Comparison of ENCODE assay signal across 14 cellular contexts in genomic region chr2:68043719-68044498, GRCh38. TPM values are rescaled to one million over a fixed set of nuclear protein-coding genes. Genes with fewer than 3 reads are reported as not detected.
DNase-seq lines count a peak whose midpoint lies in the region; ATAC-seq and TF ChIP-seq lines count a peak whose summit lies in the region.
"Had no signal": no experiment of that assay in that cellular context is flagged by ENCODE, and none has a peak within 500 bp of the region (broad histone marks: within the 10 kb centered on the region; RNA-seq: fewer than 3 reads in every experiment).

No MANE protein-coding gene starts in this region.

- no peaks in the 10 kb centered on the region for H3K27me3 ChIP-seq in BJ (ENCODE audit: control insufficient read depth, insufficient read depth, low read length)
- H3K27me3 ChIP-seq in uterus = no peaks in the 10 kb centered on the region
- no peaks in the 10 kb centered on the region for H3K27me3 ChIP-seq in esophagus squamous epithelium
- H3K27me3 ChIP-seq: BLaER1 treated with 17β-estradiol and CSF1 and Interleukin-3, amounts not matched to agents 10 nM and 100 nM; left lung had no signal

- peak overlapping the region in 2 of 3 experiments; percentile 62 to 80 for H3K27ac Mint-ChIP-seq in nephron
- no peak overlapping the region for H3K27ac Mint-ChIP-seq in activated CD4-positive, alpha-beta T cell treated with anti-CD3 and anti-CD28 coated beads, Interleukin-2, amount 10 ng/mL, durations not matched to agents 7 days and 5 days
- H3K27ac Mint-ChIP-seq: activated naive CD8-positive, alpha-beta T cell had no signal

- no peaks in the 10 kb centered on the region for H3K9me3 Mint-ChIP-seq in nephron
- no peaks in the 10 kb centered on the region for H3K9me3 Mint-ChIP-seq in activated CD4-positive, alpha-beta T cell treated with anti-CD3 and anti-CD28 coated beads, Interleukin-2, amount 10 ng/mL, durations not matched to agents 7 days and 5 days

- H3K9me3 ChIP-seq in uterus (no peaks in the 10 kb centered on the region), esophagus squamous epithelium (no peaks in the 10 kb centered on the region)
- H3K9me3 ChIP-seq: BLaER1 treated with 17β-estradiol and CSF1 and Interleukin-3, amounts not matched to agents 10 nM and 100 nM; left lung had no signal

- H3K27ac ChIP-seq in uterus (no peak overlapping the region), esophagus squamous epithelium (no peak overlapping the region)
- H3K27ac ChIP-seq: BLaER1 treated with 17β-estradiol and CSF1 and Interleukin-3, amounts not matched to agents 10 nM and 100 nM; left lung; WERI-Rb-1 had no signal

- no peaks in the 10 kb centered on the region for H3K36me3 ChIP-seq in BJ (ENCODE audit: control insufficient read depth, insufficient read depth, low read length)
- no peaks in the 10 kb centered on the region for H3K36me3 ChIP-seq in uterus
- peaks cover 0 to 48% (median 3%) of the 10 kb centered on the region in 3 donors for H3K36me3 ChIP-seq in esophagus squamous epithelium
- H3K36me3 ChIP-seq: WERI-Rb-1 had no signal

- POLR2A ChIA-PET in BJ (lab: Charles Lee) = interaction anchor here (0.5 kb wide), 1 partner anchor 1608 kb away, joined by 7 read pairs; no protein-coding TSS in a partner anchor
- POLR2A ChIA-PET in activated CD4-positive, alpha-beta T cell treated with anti-CD3 and anti-CD28 coated beads, Interleukin-2, amount 10 ng/mL, durations not matched to agents 7 days and 5 days (lab: Charles Lee) = no interaction called here

- DNase-seq in BJ (ENCODE audit: low read depth) = peak; percentile 78
- DNase-seq in NCI-H226 = peak; percentile 62
- peak; percentile 20 for DNase-seq in dedifferentiated amniotic fluid mesenchymal stem cell (ENCODE audit: extremely low spot score)
- DNase-seq in uterus = no peak
- DNase-seq in activated CD4-positive, alpha-beta T cell treated with anti-CD3 and anti-CD28 coated beads, Interleukin-2, amount 10 ng/mL, durations not matched to agents 7 days and 5 days = no peak
- no peak for DNase-seq in esophagus squamous epithelium (lab: John Stamatoyannopoulos, UW)
- DNase-seq: left lung, NCI-H187, small intestine, WERI-Rb-1 had no signal

- H3K27me3 Mint-ChIP-seq in nephron (ENCODE audit: low read depth) = no peaks in the 10 kb centered on the region
- no peaks in the 10 kb centered on the region for H3K27me3 Mint-ChIP-seq in activated CD4-positive, alpha-beta T cell treated with anti-CD3 and anti-CD28 coated beads, Interleukin-2, amount 10 ng/mL, durations not matched to agents 7 days and 5 days
- H3K27me3 Mint-ChIP-seq: activated naive CD8-positive, alpha-beta T cell had no signal

- CTCF ChIA-PET in BJ (lab: Yijun Ruan, JAX) = interaction anchor here (0.8 to 1.0 kb wide), 3 partner anchors 12 to 124 kb away, joined by 3 to 4 read pairs (median 3); no protein-coding TSS in a partner anchor
- CTCF ChIA-PET in activated CD4-positive, alpha-beta T cell treated with anti-CD3 and anti-CD28 coated beads, Interleukin-2, amount 10 ng/mL, durations not matched to agents 7 days and 5 days (lab: Charles Lee) = no interaction called here

- WGBS in esophagus squamous epithelium, 2 donors = 90% methylated on average over 8 of the region's 8 CpGs

- no peak overlapping the region for H3K4me3 Mint-ChIP-seq in nephron
- H3K4me3 Mint-ChIP-seq in activated CD4-positive, alpha-beta T cell treated with anti-CD3 and anti-CD28 coated beads, Interleukin-2, amount 10 ng/mL, durations not matched to agents 7 days and 5 days = no peak overlapping the region
- H3K4me3 Mint-ChIP-seq: activated naive CD8-positive, alpha-beta T cell had no signal

- TF ChIP-seq POLR2A in uterus (IDR thresholded peaks at IDR 0.05) (no peak), esophagus squamous epithelium (IDR thresholded peaks at IDR 0.05) (no peak)

- H3K4me1 ChIP-seq in uterus (no peaks in the 10 kb centered on the region), esophagus squamous epithelium (no peaks in the 10 kb centered on the region)
- H3K4me1 ChIP-seq: BLaER1 treated with 17β-estradiol and CSF1 and Interleukin-3, amounts not matched to agents 10 nM and 100 nM; left lung had no signal

- peaks cover 32% of the 10 kb centered on the region for H3K4me1 Mint-ChIP-seq in nephron
- H3K4me1 Mint-ChIP-seq in activated CD4-positive, alpha-beta T cell treated with anti-CD3 and anti-CD28 coated beads, Interleukin-2, amount 10 ng/mL, durations not matched to agents 7 days and 5 days = peaks cover 3% of the 10 kb centered on the region

- TF ChIP-seq CTCF in BJ (IDR thresholded peaks at IDR 0.05; ENCODE audit: insufficient read depth, low read depth, low read length) (no peak), nephron (IDR thresholded peaks at IDR 0.05; ENCODE audit: unreplicated experiment in 3 of 3) (no peak), uterus (IDR thresholded peaks at IDR 0.05) (no peak), esophagus squamous epithelium (IDR thresholded peaks at IDR 0.05) (no peak)

- ATAC-seq in HG03457 (IDR thresholded peaks at IDR 0.05; ENCODE audit: unreplicated experiment) = no peak
- ATAC-seq: left lung had no signal

- peaks cover 20% of the 10 kb centered on the region for H3K36me3 Mint-ChIP-seq in nephron (ENCODE audit: low read depth)
- H3K36me3 Mint-ChIP-seq in activated CD4-positive, alpha-beta T cell treated with anti-CD3 and anti-CD28 coated beads, Interleukin-2, amount 10 ng/mL, durations not matched to agents 7 days and 5 days (ENCODE audit: low read depth) = peaks cover 15% of the 10 kb centered on the region
- H3K36me3 Mint-ChIP-seq: activated naive CD8-positive, alpha-beta T cell had no signal

- intact Hi-C loops in uterus (cut with DNase I; ENCODE audit: low total_unique reads) = no loop called here
- intact Hi-C loops in esophagus squamous epithelium (cut with DNase I) = no loop called here

- H3K4me3 ChIP-seq in BJ (ENCODE audit: low read depth, low read length) = no peak overlapping the region
- no peak overlapping the region for H3K4me3 ChIP-seq in uterus
- no peak overlapping the region for H3K4me3 ChIP-seq in esophagus squamous epithelium
- H3K4me3 ChIP-seq: BLaER1 treated with 17β-estradiol and CSF1 and Interleukin-3, amounts not matched to agents 10 nM and 100 nM; left lung had no signal

RNA-seq across cellular contexts. Expression of gene C1D, which starts 18.9 kb away (rescaled TPM):
- polyA plus RNA-seq in BJ (2011; rRNA removed) = 11.4 and 30.4 TPM in 2 replicates
- polyA minus RNA-seq in BJ (2011; rRNA and poly(A)+ RNA removed) = 2.0 and 2.5 TPM in 2 replicates
- total RNA-seq in uterus = 10 to 100 TPM; 15.8 to 87.1 (median 53.8) TPM
- 10 to 100 TPM; 14.6 to 14.7 TPM for total RNA-seq in activated CD4-positive, alpha-beta T cell treated with anti-CD3 and anti-CD28 coated beads, Interleukin-2, amount 10 ng/mL, durations not matched to agents 7 days and 5 days
- total RNA-seq in esophagus squamous epithelium = 10 to 100 TPM; 12.4 to 44.6 (median 29.2) TPM

Comparison
In these comparisons a context has a peak if more than half of its experiments do, and no peak if none do; other contexts are left out.
1. DNase-seq: peak in BJ (single experiment), NCI-H226 (single experiment) and dedifferentiated amniotic fluid mesenchymal stem cell (single experiment); none in uterus (0 of 2), activated CD4-positive, alpha-beta T cell treated with anti-CD3 and anti-CD28 coated beads, Interleukin-2, amount 10 ng/mL, durations not matched to agents 7 days and 5 days (single experiment) and esophagus squamous epithelium (single experiment).